Comparison of ENCODE assay signal across 9 cellular contexts in the genomic region with DNA sequence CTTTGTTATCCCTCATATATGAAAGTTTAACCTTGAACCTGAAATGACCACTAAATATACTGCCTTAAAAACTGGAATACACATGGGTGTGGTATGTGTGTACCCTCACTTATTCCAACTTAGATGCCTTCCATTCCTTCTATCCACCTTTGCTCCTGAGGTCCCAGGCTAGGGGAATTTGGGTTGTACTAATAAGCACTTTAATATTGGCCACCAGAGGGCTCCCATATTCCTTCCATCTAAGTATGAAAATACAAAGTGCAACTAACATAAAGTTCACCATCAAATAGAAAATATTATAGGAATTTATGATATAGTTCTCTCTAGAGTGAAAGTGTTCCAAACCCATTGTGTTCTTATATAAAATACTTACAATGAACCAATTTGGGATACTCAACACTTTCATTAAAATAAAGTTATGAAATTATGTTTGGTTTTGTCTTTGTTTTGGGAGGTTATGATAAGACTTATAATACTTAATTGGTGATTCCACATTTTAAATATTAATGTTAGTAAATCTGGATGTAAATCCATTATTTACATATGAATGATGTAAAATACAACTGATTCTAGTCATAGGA.
A peak's percentile ranks its signal among the peaks of the same experiment; 100 is the strongest.
DNase-seq lines count a peak whose midpoint lies in the region; ATAC-seq and TF ChIP-seq lines count a peak whose summit lies in the region.
"Had no signal": no experiment of that assay in that cellular context is flagged by ENCODE, and none has a peak within 500 bp of the region (broad histone marks: within the 10 kb centered on the region; RNA-seq: fewer than 3 reads in every experiment).

No MANE protein-coding gene starts in this region.

- H3K36me3 ChIP-seq in right atrium auricular region (no peaks in the 10 kb centered on the region), spleen (no peaks in the 10 kb centered on the region)

- H3K4me1 ChIP-seq in right atrium auricular region (no peaks in the 10 kb centered on the region), spleen (no peaks in the 10 kb centered on the region)

- H3K9me3 Mint-ChIP-seq in activated CD8-positive, alpha-beta memory T cell treated with anti-CD3 and anti-CD28 coated beads, Interleukin-2, amount 10 ng/mL, durations not matched to agents 7 days and 5 days (ENCODE audit: low read depth) = no peaks in the 10 kb centered on the region
- H3K9me3 Mint-ChIP-seq in WTC11 = peaks cover 11% of the 10 kb centered on the region

- intact Hi-C loops in spleen (cut with DNase I; ENCODE audit: low total_unique reads) = loop anchor here (5.0 to 10.0 kb wide), 2 partner anchors 243 to 1040 kb away; no protein-coding TSS in a partner anchor

- DNase-seq in activated CD8-positive, alpha-beta memory T cell treated with anti-CD3 and anti-CD28 coated beads, Interleukin-2, amount 10 ng/mL, durations not matched to agents 7 days and 5 days = no peak
- no peak for DNase-seq in activated CD8-positive, alpha-beta memory T cell treated with anti-CD3 and anti-CD28 coated beads, Interleukin-2, amount 50 U/mL, for 4 hours
- peak; percentile 13 for DNase-seq in NCI-H2081 treated with DMSO at 0.1 percent for 48 hours (lab: John Stamatoyannopoulos, UW)
- no peak for DNase-seq in WTC11 (ENCODE audit: low spot score)
- no peak for DNase-seq in right atrium auricular region (ENCODE audit: low spot score)
- DNase-seq in spleen = no peak

- CTCF ChIA-PET in activated CD8-positive, alpha-beta memory T cell treated with anti-CD3 and anti-CD28 coated beads, Interleukin-2, amount 10 ng/mL, durations not matched to agents 7 days and 5 days (lab: Charles Lee) = interaction anchor here (0.9 to 1.4 kb wide), 2 partner anchors 242 to 244 kb away, joined by 3 to 5 read pairs; no protein-coding TSS in a partner anchor
- CTCF ChIA-PET in WTC11 (lab: Charles Lee) = interaction anchor here (0.6 kb wide), 1 partner anchor 242 kb away, joined by 4 read pairs; no protein-coding TSS in a partner anchor

- peaks cover 28% of the 10 kb centered on the region for H3K27me3 Mint-ChIP-seq in activated CD8-positive, alpha-beta memory T cell treated with anti-CD3 and anti-CD28 coated beads, Interleukin-2, amount 10 ng/mL, durations not matched to agents 7 days and 5 days
- H3K27me3 Mint-ChIP-seq in WTC11 (ENCODE audit: low read depth) = no peaks in the 10 kb centered on the region

- TF ChIP-seq CTCF in WTC11 (IDR thresholded peaks at IDR 0.05) (peak; percentile 30; the same call in 1 of the 2 replicates), right atrium auricular region (IDR thresholded peaks at IDR 0.05) (peak; percentile 37 to 74), spleen (IDR thresholded peaks at IDR 0.05 in 8 of 11, conservative IDR thresholded peaks at IDR 0.05 in 3 of 11) (peak in 9 of 11 experiments; percentile 34 to 66 (median 52))

- no peak overlapping the region for H3K4me3 ChIP-seq in right atrium auricular region
- no peak overlapping the region for H3K4me3 ChIP-seq in spleen

- peaks cover 2% of the 10 kb centered on the region for H3K36me3 Mint-ChIP-seq in activated CD8-positive, alpha-beta memory T cell treated with anti-CD3 and anti-CD28 coated beads, Interleukin-2, amount 10 ng/mL, durations not matched to agents 7 days and 5 days
- peaks cover 2% of the 10 kb centered on the region; the same call in 1 of the 2 replicates for H3K36me3 Mint-ChIP-seq in WTC11
- H3K36me3 Mint-ChIP-seq: activated naive CD8-positive, alpha-beta T cell had no signal

- no peak overlapping the region for H3K27ac ChIP-seq in right atrium auricular region
- H3K27ac ChIP-seq in spleen = no peak overlapping the region

- no peak overlapping the region for H3K4me3 Mint-ChIP-seq in activated CD8-positive, alpha-beta memory T cell treated with anti-CD3 and anti-CD28 coated beads, Interleukin-2, amount 10 ng/mL, durations not matched to agents 7 days and 5 days
- H3K4me3 Mint-ChIP-seq in WTC11 = no peak overlapping the region
- H3K4me3 Mint-ChIP-seq: activated naive CD8-positive, alpha-beta T cell had no signal

- POLR2A ChIA-PET in WTC11 (lab: Charles Lee) = no interaction called here

- no peak for TF ChIP-seq POLR2A in spleen (IDR thresholded peaks at IDR 0.05)

- ATAC-seq in activated CD8-positive, alpha-beta memory T cell treated with anti-CD3 and anti-CD28 coated beads, Interleukin-2, amount 10 ng/mL, durations not matched to agents 7 days and 5 days = peak; percentile 30
- ATAC-seq in HG02623 (IDR thresholded peaks at IDR 0.05; ENCODE audit: unreplicated experiment) (peak; percentile 47), WTC11 (peak; percentile 82), GM19324 (IDR thresholded peaks at IDR 0.05; ENCODE audit: low FRiP score, unreplicated experiment) (no peak)

- H3K27me3 ChIP-seq in right atrium auricular region (no peaks in the 10 kb centered on the region), spleen (replicated peaks in 1 of 7) (no peaks in the 10 kb centered on the region)

- peaks cover 0 to 9% of the 10 kb centered on the region in 2 donors for H3K9me3 ChIP-seq in right atrium auricular region
- H3K9me3 ChIP-seq in spleen = no peaks in the 10 kb centered on the region

- peaks cover 17% of the 10 kb centered on the region for H3K4me1 Mint-ChIP-seq in activated CD8-positive, alpha-beta memory T cell treated with anti-CD3 and anti-CD28 coated beads, Interleukin-2, amount 10 ng/mL, durations not matched to agents 7 days and 5 days
- H3K4me1 Mint-ChIP-seq in WTC11 = peaks cover 22% of the 10 kb centered on the region

- H3K27ac Mint-ChIP-seq in activated CD8-positive, alpha-beta memory T cell treated with anti-CD3 and anti-CD28 coated beads, Interleukin-2, amount 10 ng/mL, durations not matched to agents 7 days and 5 days = no peak overlapping the region
- H3K27ac Mint-ChIP-seq in WTC11 = no peak overlapping the region
- H3K27ac Mint-ChIP-seq: activated naive CD8-positive, alpha-beta T cell had no signal

TF ChIP-seq in WTC11, 78 proteins besides CTCF, POLR2A, EP300 and RAD21:
- TF ChIP-seq, protein P1, sequence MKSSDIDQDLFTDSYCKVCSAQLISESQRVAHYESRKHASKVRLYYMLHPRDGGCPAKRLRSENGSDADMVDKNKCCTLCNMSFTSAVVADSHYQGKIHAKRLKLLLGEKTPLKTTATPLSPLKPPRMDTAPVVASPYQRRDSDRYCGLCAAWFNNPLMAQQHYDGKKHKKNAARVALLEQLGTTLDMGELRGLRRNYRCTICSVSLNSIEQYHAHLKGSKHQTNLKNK (CRISPR knock-in tag; IDR thresholded peaks at IDR 0.05) = no peak
- TF ChIP-seq, protein P2, sequence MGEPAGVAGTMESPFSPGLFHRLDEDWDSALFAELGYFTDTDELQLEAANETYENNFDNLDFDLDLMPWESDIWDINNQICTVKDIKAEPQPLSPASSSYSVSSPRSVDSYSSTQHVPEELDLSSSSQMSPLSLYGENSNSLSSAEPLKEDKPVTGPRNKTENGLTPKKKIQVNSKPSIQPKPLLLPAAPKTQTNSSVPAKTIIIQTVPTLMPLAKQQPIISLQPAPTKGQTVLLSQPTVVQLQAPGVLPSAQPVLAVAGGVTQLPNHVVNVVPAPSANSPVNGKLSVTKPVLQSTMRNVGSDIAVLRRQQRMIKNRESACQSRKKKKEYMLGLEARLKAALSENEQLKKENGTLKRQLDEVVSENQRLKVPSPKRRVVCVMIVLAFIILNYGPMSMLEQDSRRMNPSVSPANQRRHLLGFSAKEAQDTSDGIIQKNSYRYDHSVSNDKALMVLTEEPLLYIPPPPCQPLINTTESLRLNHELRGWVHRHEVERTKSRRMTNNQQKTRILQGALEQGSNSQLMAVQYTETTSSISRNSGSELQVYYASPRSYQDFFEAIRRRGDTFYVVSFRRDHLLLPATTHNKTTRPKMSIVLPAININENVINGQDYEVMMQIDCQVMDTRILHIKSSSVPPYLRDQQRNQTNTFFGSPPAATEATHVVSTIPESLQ (CRISPR knock-in tag; IDR thresholded peaks at IDR 0.05) = no peak
- TF ChIP-seq SMAD3 (CRISPR knock-in tag; IDR thresholded peaks at IDR 0.05; ENCODE audit: borderline replicate concordance) = no peak
- TF ChIP-seq ESRRA (CRISPR knock-in tag; IDR thresholded peaks at IDR 0.05; ENCODE audit: borderline replicate concordance) = no peak
- TF ChIP-seq ATF1 (CRISPR knock-in tag; IDR thresholded peaks at IDR 0.05) = no peak
- TF ChIP-seq, protein P3, sequence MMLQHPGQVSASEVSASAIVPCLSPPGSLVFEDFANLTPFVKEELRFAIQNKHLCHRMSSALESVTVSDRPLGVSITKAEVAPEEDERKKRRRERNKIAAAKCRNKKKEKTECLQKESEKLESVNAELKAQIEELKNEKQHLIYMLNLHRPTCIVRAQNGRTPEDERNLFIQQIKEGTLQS (CRISPR knock-in tag; conservative IDR thresholded peaks at IDR 0.05) = no peak
- TF ChIP-seq NR2C2 (CRISPR knock-in tag; IDR thresholded peaks at IDR 0.05) = no peak
- TF ChIP-seq CBFB (CRISPR knock-in tag; IDR thresholded peaks at IDR 0.05; ENCODE audit: low read depth) = no peak
- no peak for TF ChIP-seq ZNF317 (CRISPR knock-in tag; IDR thresholded peaks at IDR 0.05; ENCODE audit: borderline replicate concordance, low read depth)
- no peak for TF ChIP-seq ZNF425 (CRISPR knock-in tag; conservative IDR thresholded peaks at IDR 0.05)
- TF ChIP-seq GRHL2 (CRISPR knock-in tag; IDR thresholded peaks at IDR 0.05; ENCODE audit: insufficient replicate concordance, severe bottlenecking) = no peak
- no peak for TF ChIP-seq TP53 (CRISPR knock-in tag; IDR thresholded peaks at IDR 0.05)
- TF ChIP-seq FOXJ3 (CRISPR knock-in tag; IDR thresholded peaks at IDR 0.05; ENCODE audit: borderline replicate concordance) = no peak
- TF ChIP-seq TEAD4 (CRISPR knock-in tag; IDR thresholded peaks at IDR 0.05) = no peak
